ENCODE assay signal across 10 cellular contexts in the genomic region with DNA sequence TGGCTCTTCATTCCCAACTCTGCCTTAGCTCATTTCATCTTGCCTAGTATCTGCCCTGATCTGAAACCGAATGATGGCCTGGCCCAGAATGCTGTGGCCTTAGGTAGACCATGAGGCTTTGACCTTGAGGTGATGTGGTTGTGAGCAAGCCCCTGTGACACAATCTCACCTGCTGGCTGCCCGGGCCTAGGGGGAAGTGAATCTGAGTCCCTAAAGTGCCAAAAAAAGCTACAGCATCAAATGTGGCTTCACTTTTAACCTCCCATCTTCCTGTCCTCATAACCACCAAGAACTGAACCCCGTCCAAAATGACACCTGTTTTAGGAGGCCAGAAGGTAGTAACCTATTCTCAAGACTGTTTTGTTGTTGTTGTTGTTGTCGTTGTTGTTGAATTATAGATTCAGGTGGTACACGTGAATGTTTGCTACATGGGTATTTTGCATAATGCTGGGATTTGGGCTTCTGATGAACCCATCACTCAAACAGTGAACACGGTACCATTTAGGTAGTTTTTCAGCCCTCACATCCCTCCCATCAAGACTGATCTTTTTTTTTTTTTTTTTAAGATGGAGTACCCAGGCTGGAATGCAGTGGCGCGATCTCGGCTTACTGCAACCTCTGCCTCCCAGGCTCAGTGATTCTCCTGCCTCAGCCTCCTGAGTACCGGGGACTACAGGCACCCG.
DNase-seq lines count a peak whose midpoint lies in the region; ATAC-seq lines count a peak whose summit lies in the region.
"Had no signal": no experiment of that assay in that cellular context is flagged by ENCODE, and none has a peak within 500 bp of the region (broad histone marks: within the 10 kb centered on the region; RNA-seq: fewer than 3 reads in every experiment).

No MANE protein-coding gene starts in this region.

- H3K27me3 Mint-ChIP-seq in stimulated activated memory B cell treated with anti-CD40 and anti-IgM and Interleukin-4, amounts not matched to agents 10 μg/mL and 1 μg/mL and 100 μg/mL, for 72 hours = no peaks in the 10 kb centered on the region
- H3K27me3 Mint-ChIP-seq: natural killer cell treated with Interleukin-12 subunit alpha and Interleukin-12 subunit beta and Interleukin-15 and Interleukin-18, amount 100 ng/mL, for 72 hours had no signal

- H3K4me3 Mint-ChIP-seq in stimulated activated memory B cell treated with anti-CD40 and anti-IgM and Interleukin-4, amounts not matched to agents 10 μg/mL and 1 μg/mL and 100 μg/mL, for 72 hours = no peak overlapping the region
- H3K4me3 Mint-ChIP-seq: natural killer cell treated with Interleukin-12 subunit alpha and Interleukin-12 subunit beta and Interleukin-15 and Interleukin-18, amount 100 ng/mL, for 72 hours had no signal

- H3K4me1 Mint-ChIP-seq in stimulated activated memory B cell treated with anti-CD40 and anti-IgM and Interleukin-4, amounts not matched to agents 10 μg/mL and 1 μg/mL and 100 μg/mL, for 72 hours = peaks cover 51% of the 10 kb centered on the region

- ATAC-seq in HG02588 (IDR thresholded peaks at IDR 0.05; ENCODE audit: unreplicated experiment) (peak; percentile 98), HG03442 (IDR thresholded peaks at IDR 0.05; ENCODE audit: unreplicated experiment) (peak; percentile 98)
- ATAC-seq in stimulated activated memory B cell treated with anti-CD40 and anti-IgM and Interleukin-4, amounts not matched to agents 10 μg/mL and 1 μg/mL and 100 μg/mL, for 72 hours = peak; percentile 96
- ATAC-seq: natural killer cell treated with Interleukin-12 subunit alpha and Interleukin-12 subunit beta and Interleukin-15 and Interleukin-18, amount 100 ng/mL, for 72 hours had no signal

- H3K27ac Mint-ChIP-seq in stimulated activated memory B cell treated with anti-CD40 and anti-IgM and Interleukin-4, amounts not matched to agents 10 μg/mL and 1 μg/mL and 100 μg/mL, for 72 hours = peak overlapping the region; percentile 55
- H3K27ac Mint-ChIP-seq: natural killer cell treated with Interleukin-12 subunit alpha and Interleukin-12 subunit beta and Interleukin-15 and Interleukin-18, amount 100 ng/mL, for 72 hours had no signal

- DNase-seq in GM19238 (ENCODE audit: insufficient read length, low spot score) (peak; percentile 32), inferior parietal cortex (ENCODE audit: extremely low spot score) (no peak), amygdala (lab: John Stamatoyannopoulos, UW) (no peak), NCI-H1105 (lab: John Stamatoyannopoulos, UW) (no peak)
- DNase-seq: activated effector memory CD4-positive, alpha-beta T cell treated with anti-CD3 and anti-CD28 coated beads, Interleukin-2, amount 50 U/mL, for 16 hours; NCI-H2227 treated with DMSO at 0.1 percent for 48 hours had no signal

- peaks cover 51% of the 10 kb centered on the region for H3K36me3 Mint-ChIP-seq in stimulated activated memory B cell treated with anti-CD40 and anti-IgM and Interleukin-4, amounts not matched to agents 10 μg/mL and 1 μg/mL and 100 μg/mL, for 72 hours

- H3K9me3 Mint-ChIP-seq in stimulated activated memory B cell treated with anti-CD40 and anti-IgM and Interleukin-4, amounts not matched to agents 10 μg/mL and 1 μg/mL and 100 μg/mL, for 72 hours = no peaks in the 10 kb centered on the region
- H3K9me3 Mint-ChIP-seq: natural killer cell treated with Interleukin-12 subunit alpha and Interleukin-12 subunit beta and Interleukin-15 and Interleukin-18, amount 100 ng/mL, for 72 hours had no signal
